In genomic region chr10:75388082-75388481, GRCh38 we compare ENCODE assay signal across 10 cellular contexts. TPM values are rescaled to one million over a fixed set of nuclear protein-coding genes. Genes with fewer than 3 reads are reported as not detected.
"Had no signal": no experiment of that assay in that cellular context is flagged by ENCODE, and none has a peak within 500 bp of the region (broad histone marks: within the 10 kb centered on the region; RNA-seq: fewer than 3 reads in every experiment).

No MANE protein-coding gene starts in this region.

- DNase-seq: IMR-90, KBM-7, KG1 had no signal

- H3K4me3 ChIP-seq: K562 had no signal

- H3K27ac ChIP-seq: HL-60 had no signal

- H3K4me1 Mint-ChIP-seq: IgD-negative memory B cell had no signal

- ATAC-seq: HepG2, K562 had no signal

- FAIRE-seq: HepG2, HTR-8/SVneo, K562 had no signal

RNA-seq across cellular contexts. Expression of gene ZNF503, which starts 13.5 kb away (rescaled TPM):
- total RNA-seq: K562 had no signal

RNA-seq across cellular contexts. Expression of gene LRMDA, which starts 43.3 kb away (rescaled TPM):
- total RNA-seq: HT-29, HT1080, IMR-90 had no signal
